ENCODE assay signal across 31 cellular contexts in the genomic region with DNA sequence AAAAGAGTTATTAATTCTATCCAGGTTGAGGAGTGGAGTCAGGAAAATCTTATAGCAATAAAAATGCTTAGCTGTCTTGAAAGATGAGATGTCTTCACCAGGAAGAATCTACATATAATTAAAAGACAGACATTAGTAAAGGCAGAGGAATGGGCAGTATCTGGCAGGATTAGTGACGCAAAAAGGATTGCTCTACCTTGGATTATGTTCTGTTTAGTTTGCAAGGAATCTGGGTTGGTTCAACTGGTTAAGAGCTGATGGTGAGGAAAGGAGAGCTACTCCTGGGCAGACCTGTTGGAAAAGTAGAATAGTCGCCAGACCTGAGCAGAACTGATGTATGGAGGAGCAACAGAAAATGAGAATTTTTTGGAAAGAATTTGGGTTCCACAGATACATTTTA.
"Had no signal": no experiment of that assay in that cellular context is flagged by ENCODE, and none has a peak within 500 bp of the region (broad histone marks: within the 10 kb centered on the region; RNA-seq: fewer than 3 reads in every experiment).

No MANE protein-coding gene starts in this region.

- H3K4me3 ChIP-seq: ascending aorta, body of pancreas, SK-N-MC had no signal

- H3K36me3 Mint-ChIP-seq: activated naive CD4-positive, alpha-beta T cell treated with anti-CD3 and anti-CD28 coated beads, Interleukin-2, amount 50 U/mL, for 24 hours; T-cell had no signal

- H3K36me3 ChIP-seq: ascending aorta had no signal

- H3K4me3 Mint-ChIP-seq: activated CD4-positive, alpha-beta memory T cell treated with anti-CD3 and anti-CD28 coated beads, Interleukin-2, amount 10 ng/mL, durations not matched to agents 7 days and 5 days; activated CD4-positive, alpha-beta T cell treated with anti-CD3 and anti-CD28 coated beads for 36 hours; activated naive CD4-positive, alpha-beta T cell treated with anti-CD3 and anti-CD28 coated beads, Interleukin-2, amount 50 U/mL, for 24 hours; activated T-helper 1 cell treated with anti-CD3 and anti-CD28 coated beads, Interleukin-12 subunit alpha, Interleukin-12 subunit beta, Interleukin-2, Interleukin-4 antibody, amounts not matched to agents 30 ng/mL and 10 ng/mL and 1 ng/mL, durations not matched to agents 14 hours and 24 hours and 36 hours; T-cell had no signal

- DNase-seq: activated CD4-positive, alpha-beta memory T cell treated with anti-CD3 and anti-CD28 coated beads, Interleukin-2, amount 10 ng/mL, durations not matched to agents 7 days and 5 days; activated CD4-positive, alpha-beta T cell treated with anti-CD3 and anti-CD28 coated beads for 36 hours; activated CD4-positive, alpha-beta T cell treated with anti-CD3 and anti-CD28 coated beads, Interleukin-2, amount 50 U/mL, for 1 hour; activated CD8-positive, alpha-beta memory T cell treated with anti-CD3 and anti-CD28 coated beads, Interleukin-2, amount 50 U/mL, for 4 hours; activated effector memory CD4-positive, alpha-beta T cell treated with Interleukin-2 at 50 U/mL for 16 hours; activated naive CD4-positive, alpha-beta T cell; amniotic stem cell; body of pancreas; IMR-90; Kasumi-1; KBM-7; NCI-H1105 treated with DMSO at 0.1 percent for 48 hours; NCI-H1436 treated with DMSO at 0.1 percent for 48 hours; NCI-H187 treated with DMSO at 0.1 percent for 48 hours; NCI-H2171; NCI-H2227 treated with DMSO at 0.1 percent for 48 hours; NCI-H446 treated with DMSO at 0.1 percent for 48 hours; NCI-H524 treated with DMSO at 0.1 percent for 48 hours; NCI-H748 treated with DMSO at 0.1 percent for 48 hours; OCI-M1; RPMI8226; T-cell; T-helper 2 cell; T1000 had no signal

- ATAC-seq: activated CD4-positive, alpha-beta T cell treated with anti-CD3 and anti-CD28 coated beads for 36 hours; body of pancreas; Panc1; Right ventricle myocardium inferior; T-cell had no signal

- H3K27ac ChIP-seq: ascending aorta, body of pancreas, SK-N-MC had no signal

- H3K27me3 ChIP-seq: ascending aorta, body of pancreas had no signal

- H3K4me1 Mint-ChIP-seq: activated CD4-positive, alpha-beta memory T cell treated with anti-CD3 and anti-CD28 coated beads, Interleukin-2, amount 10 ng/mL, durations not matched to agents 7 days and 5 days had no signal

- H3K9me3 ChIP-seq: ascending aorta, body of pancreas had no signal

- FAIRE-seq: bronchial epithelial cell had no signal

- H3K27ac Mint-ChIP-seq: activated CD4-positive, alpha-beta memory T cell treated with anti-CD3 and anti-CD28 coated beads, Interleukin-2, amount 10 ng/mL, durations not matched to agents 7 days and 5 days; activated CD4-positive, alpha-beta T cell treated with anti-CD3 and anti-CD28 coated beads for 36 hours; activated naive CD4-positive, alpha-beta T cell treated with anti-CD3 and anti-CD28 coated beads, Interleukin-2, amount 50 U/mL, for 24 hours; activated T-helper 1 cell treated with anti-CD3 and anti-CD28 coated beads, Interleukin-12 subunit alpha, Interleukin-12 subunit beta, Interleukin-2, Interleukin-4 antibody, amounts not matched to agents 30 ng/mL and 10 ng/mL and 1 ng/mL, durations not matched to agents 14 hours and 24 hours and 36 hours; T-cell had no signal

- H3K9me3 Mint-ChIP-seq: activated CD4-positive, alpha-beta memory T cell treated with anti-CD3 and anti-CD28 coated beads, Interleukin-2, amount 10 ng/mL, durations not matched to agents 7 days and 5 days; activated naive CD4-positive, alpha-beta T cell treated with anti-CD3 and anti-CD28 coated beads, Interleukin-2, amount 50 U/mL, for 24 hours; activated T-helper 1 cell treated with anti-CD3 and anti-CD28 coated beads, Interleukin-12 subunit alpha, Interleukin-12 subunit beta, Interleukin-2, Interleukin-4 antibody, amounts not matched to agents 30 ng/mL and 10 ng/mL and 1 ng/mL, durations not matched to agents 14 hours and 24 hours and 36 hours; T-cell had no signal
